In the genomic region with DNA sequence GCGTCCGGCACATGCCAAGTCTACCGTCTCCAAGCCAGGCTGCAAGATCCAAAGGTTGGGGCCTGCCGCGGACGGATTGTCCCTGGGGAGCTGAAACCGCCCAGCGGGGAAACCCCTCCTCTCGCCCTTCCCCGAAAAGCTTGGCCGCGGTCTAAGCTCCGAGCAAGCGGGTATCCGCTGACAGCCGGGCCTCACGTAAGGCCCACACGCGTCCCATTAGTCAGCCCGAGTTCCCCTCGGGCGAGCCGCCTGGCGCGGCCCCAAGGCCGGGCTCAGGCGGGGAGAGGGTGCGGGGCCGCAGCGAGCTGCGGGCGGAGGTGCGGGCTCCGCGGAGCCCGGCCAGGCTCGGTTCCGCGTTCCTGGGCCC, we compare ENCODE assay signal across 8 cellular contexts. TPM values are rescaled to one million over a fixed set of nuclear protein-coding genes. Genes with fewer than 3 reads are reported as not detected.
DNase-seq lines count a peak whose midpoint lies in the region; ATAC-seq, FAIRE-seq and TF ChIP-seq lines count a peak whose summit lies in the region.

No MANE protein-coding gene starts in this region.

- no peak for TF ChIP-seq CTCF in BJ (IDR thresholded peaks at IDR 0.05; ENCODE audit: insufficient read depth, low read depth, low read length)
- no peak for TF ChIP-seq CTCF in NB4 (IDR thresholded peaks at IDR 0.05; ENCODE audit: low read depth, low read length)
- TF ChIP-seq CTCF in bronchial epithelial cell (IDR thresholded peaks at IDR 0.05; ENCODE audit: insufficient read depth, low read length, severe bottlenecking) = no peak

- H3K27me3 ChIP-seq in BJ (ENCODE audit: control insufficient read depth, insufficient read depth, low read length) (no peaks in the 10 kb centered on the region), bronchial epithelial cell (ENCODE audit: control insufficient read depth, insufficient read depth, low read length) (no peaks in the 10 kb centered on the region), aorta (ENCODE audit: control insufficient read depth in 1 of 2, insufficient read depth in 2 of 2, low read length in 1 of 2) (no peaks in the 10 kb centered on the region)

- CTCF ChIA-PET in BJ (lab: Yijun Ruan, JAX) = interaction anchor here (0.8 to 1.1 kb wide), 3 partner anchors 84 to 452 kb away, joined by 3 to 4 read pairs (median 3); no protein-coding TSS in a partner anchor

- no peak overlapping the region for H3K27ac Mint-ChIP-seq in memory B cell

- H3K4me3 Mint-ChIP-seq in memory B cell = peak overlapping the region; percentile 37

- FAIRE-seq in bronchial epithelial cell (lab: Jason Lieb, UNC) = no peak

- H3K4me1 Mint-ChIP-seq in memory B cell = peaks cover 5% of the 10 kb centered on the region

- 1 to 4% methylated on average over 39 of the region's 39 CpGs for WGBS in aorta, 2 donors

- no peaks in the 10 kb centered on the region for H3K36me3 Mint-ChIP-seq in memory B cell

- H3K36me3 ChIP-seq in BJ (ENCODE audit: control insufficient read depth, insufficient read depth, low read length) (no peaks in the 10 kb centered on the region), bronchial epithelial cell (ENCODE audit: control insufficient read depth, insufficient read depth, low read length) (no peaks in the 10 kb centered on the region), aorta (ENCODE audit: control insufficient read depth in 1 of 2, insufficient read depth in 2 of 2, low read length in 1 of 2) (no peaks in the 10 kb centered on the region)

- POLR2A ChIA-PET in BJ (lab: Charles Lee) = no interaction called here

- H3K27me3 Mint-ChIP-seq in memory B cell = no peaks in the 10 kb centered on the region

- TF ChIP-seq POLR2A in NB4 (IDR thresholded peaks at IDR 0.05; ENCODE audit: extremely low read depth, insufficient read length) = no peak

- peak overlapping the region in 1 of 2 donors; percentile 87 for H3K27ac ChIP-seq in aorta (ENCODE audit: low read depth in 1 of 2, low read length in 2 of 2)

- DNase-seq in BJ (ENCODE audit: low read depth) = no peak
- peak; percentile 86 for DNase-seq in NB4 (ENCODE audit: low read depth)
- DNase-seq in bronchial epithelial cell (ENCODE audit: low read depth) = no peak
- DNase-seq in memory B cell (ENCODE audit: low spot score in 2 of 2) = peak in 1 of 2 donors; percentile 28
- DNase-seq in aorta = peak; percentile 84 to 90
- no peak for DNase-seq in islet precursor cell
- no peak for DNase-seq in NCI-H774 (lab: John Stamatoyannopoulos, UW)

- H3K4me3 ChIP-seq in BJ (ENCODE audit: low read depth, low read length) (peak overlapping the region; percentile 42), NB4 (ENCODE audit: low read depth, low read length) (peak overlapping the region; percentile 34), bronchial epithelial cell (ENCODE audit: low read depth, low read length) (peak overlapping the region; percentile 42), aorta (ENCODE audit: low read length in 2 of 2) (peak overlapping the region; percentile 25 to 53)

- no peaks in the 10 kb centered on the region for H3K9me3 Mint-ChIP-seq in memory B cell

- no peaks in the 10 kb centered on the region for H3K4me1 ChIP-seq in aorta (ENCODE audit: control insufficient read depth in 1 of 2, insufficient read depth in 2 of 2, low read length in 2 of 2)

- no peaks in the 10 kb centered on the region for H3K9me3 ChIP-seq in aorta (ENCODE audit: control insufficient read depth, low read length)

- intact Hi-C loops in aorta (cut with DNase I) = loop anchor here (5.0 kb wide), 1 partner anchor 48 kb away; no protein-coding TSS in a partner anchor

- ATAC-seq in GM18867 (IDR thresholded peaks at IDR 0.05; ENCODE audit: unreplicated experiment) (peak; percentile 37), memory B cell (ENCODE audit: low read depth) (peak; percentile 28), aorta (ENCODE audit: low FRiP score) (peak; percentile 0)

RNA-seq across cellular contexts. Expression of a gene that starts 6.9 kb away (rescaled TPM):
- polyA plus RNA-seq in BJ (2011; rRNA removed) = 5.6 TPM in 2 replicates
- polyA minus RNA-seq in BJ (2011; rRNA and poly(A)+ RNA removed) = 10.2 and 16.9 TPM in 2 replicates
- 6.1 and 10.4 TPM in 2 replicates for total RNA-seq in bronchial epithelial cell
- total RNA-seq in aorta = 10 to 100 TPM; 22.6 to 46.7 TPM
- polyA plus RNA-seq in aorta = 10 to 100 TPM in 1 of 2 donors, 1 to 10 TPM in 1; 8.3 to 12.2 TPM

Comparison
In these comparisons a context has a peak if more than half of its experiments do, and no peak if none do; other contexts are left out.
1. DNase-seq: peak in NB4 (single experiment) and aorta (2 of 2); none in BJ (single experiment), bronchial epithelial cell (single experiment), islet precursor cell (single experiment) and NCI-H774 (single experiment).
2. Peak in every context shown above with its lines, with median percentiles within 50 percentile points of each other: H3K4me3 ChIP-seq and ATAC-seq.